In genomic region chr2:127083819-127084503, GRCh38 we compare ENCODE assay signal across 7 cellular contexts. TPM values are rescaled to one million over a fixed set of nuclear protein-coding genes. Genes with fewer than 3 reads are reported as not detected.
DNase-seq lines count a peak whose midpoint lies in the region; ATAC-seq and TF ChIP-seq lines count a peak whose summit lies in the region.

No MANE protein-coding gene starts in this region.

- DNase-seq in LHCN-M2 (ENCODE audit: low read depth) (peak; percentile 97), MCF 10A (ENCODE audit: unreplicated experiment) (peak; percentile 87), lower leg skin (ENCODE audit: low spot score in 2 of 2) (peak; percentile 90 to 98), thoracic aorta (ENCODE audit: low spot score) (peak; percentile 38), SK-N-DZ (ENCODE audit: low spot score) (no peak), iPS-NIHi11 (ENCODE audit: low spot score) (no peak)

- intact Hi-C loops in MCF 10A (cut with micrococcal nuclease), result loop anchor here (1.0 kb wide), 1 partner anchor 23 kb away; the partner anchor contains the start of gene BIN1
- intact Hi-C loops in lower leg skin (cut with DNase I; ENCODE audit: low total_unique reads), result no loop called here

- TF ChIP-seq POLR2A in lower leg skin (IDR thresholded peaks at IDR 0.05), result no peak

- H3K9me3 Mint-ChIP-seq in MCF 10A (ENCODE audit: unreplicated experiment), result no peaks in the 10 kb centered on the region

- H3K9me3 ChIP-seq in thoracic aorta, result no peaks in the 10 kb centered on the region

- H3K4me3 ChIP-seq in lower leg skin (ENCODE audit: low read depth, poor library complexity, severe bottlenecking) (no peak overlapping the region), thoracic aorta (peak overlapping the region; percentile 28)

- ATAC-seq in thoracic aorta (ENCODE audit: insufficient number of reproducible peaks, low FRiP score, low read depth) (peak; percentile 32), GM18861 (IDR thresholded peaks at IDR 0.05; ENCODE audit: unreplicated experiment) (no peak)

- H3K27me3 Mint-ChIP-seq in MCF 10A (ENCODE audit: insufficient read depth, unreplicated experiment), result no peaks in the 10 kb centered on the region

- H3K27ac ChIP-seq in thoracic aorta, result peak overlapping the region in 1 of 2 donors; percentile 13

- H3K36me3 ChIP-seq in thoracic aorta, result no peaks in the 10 kb centered on the region

- no peaks in the 10 kb centered on the region for H3K27me3 ChIP-seq in thoracic aorta (replicated peaks; ENCODE audit: insufficient read depth)

- peaks cover 53% of the 10 kb centered on the region for H3K4me1 Mint-ChIP-seq in MCF 10A (ENCODE audit: insufficient read depth, unreplicated experiment)

- no peak for TF ChIP-seq CTCF in MCF 10A (IDR thresholded peaks at IDR 0.05; ENCODE audit: unreplicated experiment)
- TF ChIP-seq CTCF in lower leg skin (IDR thresholded peaks at IDR 0.05), result no peak
- TF ChIP-seq CTCF in thoracic aorta (IDR thresholded peaks at IDR 0.05), result no peak

- peaks cover 17 to 36% of the 10 kb centered on the region in 2 donors for H3K4me1 ChIP-seq in thoracic aorta (ENCODE audit: control insufficient read depth in 1 of 2, low read depth in 2 of 2)

- BruUV-seq in MCF 10A (replicated peaks; lab: Mats Ljungman, UMichigan), result no TSS peak

- CTCF ChIA-PET in MCF 10A (lab: Yijun Ruan, JAX), result interaction anchor here (0.6 to 1.3 kb wide), 3 partner anchors 10 to 33 kb away, joined by 3 to 4 read pairs (median 3); no protein-coding TSS in a partner anchor

- WGBS in lower leg skin, 2 donors, result 46 to 48% methylated on average over 21 of the region's 21 CpGs

- H3K36me3 Mint-ChIP-seq in MCF 10A (ENCODE audit: insufficient read depth, unreplicated experiment), result peaks cover 6% of the 10 kb centered on the region

- peak overlapping the region; percentile 43 for H3K4me3 Mint-ChIP-seq in MCF 10A (ENCODE audit: unreplicated experiment)

- H3K27ac Mint-ChIP-seq in MCF 10A (ENCODE audit: low read depth, unreplicated experiment), result peak overlapping the region; percentile 81

- POLR2A ChIA-PET in MCF 10A (lab: Yijun Ruan, JAX), result interaction anchor here (0.6 to 2.2 kb wide), 4 partner anchors 11 to 210 kb away, joined by 3 to 6 read pairs (median 4); partner anchors contain the start of gene ERCC3

RNA-seq across cellular contexts. Expression of gene BIN1, which starts 23.0 kb away (rescaled TPM):
- total RNA-seq in LHCN-M2 (2014; rRNA removed) (139 and 174 TPM in 2 replicates), MCF 10A (2022) (22.4 and 29.6 TPM in 2 replicates), lower leg skin (10 to 100 TPM in 2 of 4 donors, 1 to 10 TPM in 2; 8.4 to 18.2 (median 9.8) TPM), thoracic aorta (10 to 100 TPM; 24.9 to 30.1 TPM)
- polyA plus RNA-seq in LHCN-M2 (2012), result 80.8 TPM
- polyA plus RNA-seq in SK-N-DZ (2014; cell fraction: cytosol; rRNA removed), result 73.3 and 73.9 TPM in 2 replicates
- 151 and 178 TPM in 2 replicates for polyA plus RNA-seq in SK-N-DZ (2014; cell fraction: nucleus; rRNA removed)

Comparison
In these comparisons a context has a peak if more than half of its experiments do, and no peak if none do; other contexts are left out.
1. DNase-seq: peak in LHCN-M2 (single experiment), MCF 10A (single experiment), lower leg skin (2 of 2) and thoracic aorta (single experiment); none in SK-N-DZ (single experiment) and iPS-NIHi11 (single experiment).